ENCODE assay signal across 1 cellular context in the genomic region with DNA sequence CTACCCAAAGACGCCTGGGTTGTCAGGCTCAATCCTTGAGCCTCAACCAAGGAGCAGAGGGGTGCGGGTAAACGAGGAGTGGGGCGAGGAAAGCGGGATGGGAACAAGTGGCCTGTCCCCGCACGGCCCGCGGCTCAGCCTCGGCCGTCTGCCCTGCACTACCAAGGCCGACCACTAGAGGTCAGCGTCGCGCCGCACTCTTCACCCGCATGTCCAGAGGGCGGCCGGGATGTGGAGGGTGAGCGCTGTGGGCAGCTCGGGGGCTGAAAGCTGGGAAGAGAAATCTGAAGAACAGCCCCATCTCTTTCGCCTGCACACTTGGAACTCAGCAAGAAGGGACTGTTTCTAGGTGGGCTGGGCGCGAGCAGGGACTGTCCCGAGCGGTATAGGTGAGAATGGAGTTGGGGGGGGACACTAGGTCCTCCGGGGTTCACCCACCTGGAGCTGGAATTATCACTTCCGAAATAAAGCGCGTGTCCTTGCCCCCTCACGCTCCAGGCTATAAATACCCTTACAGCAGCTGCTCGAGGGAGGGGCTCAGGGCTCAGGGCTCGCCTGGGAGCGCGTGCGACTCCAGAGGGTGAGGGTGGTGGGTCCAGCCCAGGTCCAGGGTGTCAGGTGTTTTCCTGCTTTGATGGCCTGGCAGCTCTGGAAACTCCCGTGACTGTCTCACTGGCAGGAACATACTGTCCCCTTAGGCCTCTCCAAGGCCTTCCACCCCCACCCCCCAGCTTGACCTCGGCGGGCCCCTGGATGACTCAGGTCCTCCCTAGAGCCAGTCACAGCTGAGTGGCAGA.
TF ChIP-seq lines count a peak whose summit lies in the region.

No MANE protein-coding gene starts in this region.

TF ChIP-seq in HepG2, 621 proteins besides CTCF, POLR2A, EP300 and RAD21 (continued from another document and continues in another):
- TF ChIP-seq, protein P1, sequence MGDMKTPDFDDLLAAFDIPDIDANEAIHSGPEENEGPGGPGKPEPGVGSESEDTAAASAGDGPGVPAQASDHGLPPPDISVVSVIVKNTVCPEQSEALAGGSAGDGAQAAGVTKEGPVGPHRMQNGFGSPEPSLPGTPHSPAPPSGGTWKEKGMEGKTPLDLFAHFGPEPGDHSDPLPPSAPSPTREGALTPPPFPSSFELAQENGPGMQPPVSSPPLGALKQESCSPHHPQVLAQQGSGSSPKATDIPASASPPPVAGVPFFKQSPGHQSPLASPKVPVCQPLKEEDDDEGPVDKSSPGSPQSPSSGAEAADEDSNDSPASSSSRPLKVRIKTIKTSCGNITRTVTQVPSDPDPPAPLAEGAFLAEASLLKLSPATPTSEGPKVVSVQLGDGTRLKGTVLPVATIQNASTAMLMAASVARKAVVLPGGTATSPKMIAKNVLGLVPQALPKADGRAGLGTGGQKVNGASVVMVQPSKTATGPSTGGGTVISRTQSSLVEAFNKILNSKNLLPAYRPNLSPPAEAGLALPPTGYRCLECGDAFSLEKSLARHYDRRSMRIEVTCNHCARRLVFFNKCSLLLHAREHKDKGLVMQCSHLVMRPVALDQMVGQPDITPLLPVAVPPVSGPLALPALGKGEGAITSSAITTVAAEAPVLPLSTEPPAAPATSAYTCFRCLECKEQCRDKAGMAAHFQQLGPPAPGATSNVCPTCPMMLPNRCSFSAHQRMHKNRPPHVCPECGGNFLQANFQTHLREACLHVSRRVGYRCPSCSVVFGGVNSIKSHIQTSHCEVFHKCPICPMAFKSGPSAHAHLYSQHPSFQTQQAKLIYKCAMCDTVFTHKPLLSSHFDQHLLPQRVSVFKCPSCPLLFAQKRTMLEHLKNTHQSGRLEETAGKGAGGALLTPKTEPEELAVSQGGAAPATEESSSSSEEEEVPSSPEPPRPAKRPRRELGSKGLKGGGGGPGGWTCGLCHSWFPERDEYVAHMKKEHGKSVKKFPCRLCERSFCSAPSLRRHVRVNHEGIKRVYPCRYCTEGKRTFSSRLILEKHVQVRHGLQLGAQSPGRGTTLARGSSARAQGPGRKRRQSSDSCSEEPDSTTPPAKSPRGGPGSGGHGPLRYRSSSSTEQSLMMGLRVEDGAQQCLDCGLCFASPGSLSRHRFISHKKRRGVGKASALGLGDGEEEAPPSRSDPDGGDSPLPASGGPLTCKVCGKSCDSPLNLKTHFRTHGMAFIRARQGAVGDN (CRISPR knock-in tag; IDR thresholded peaks at IDR 0.05) = peak; percentile 63
- TF ChIP-seq ZSCAN12 (CRISPR knock-in tag; IDR thresholded peaks at IDR 0.05) (no peak), NR2F2 (IDR thresholded peaks at IDR 0.05; ENCODE audit: borderline replicate concordance, low read depth) (no peak), JUNB (CRISPR knock-in tag; IDR thresholded peaks at IDR 0.05; ENCODE audit: borderline replicate concordance) (no peak), ZNF446 (CRISPR knock-in tag; IDR thresholded peaks at IDR 0.05) (no peak), SRSF4 (IDR thresholded peaks at IDR 0.05; ENCODE audit: low read depth, low read length, poor library complexity, severe bottlenecking) (no peak), PLRG1 (conservative IDR thresholded peaks at IDR 0.05) (no peak), IRF1 (CRISPR knock-in tag; IDR thresholded peaks at IDR 0.05; ENCODE audit: low read depth) (no peak), ZNF574 (CRISPR knock-in tag; IDR thresholded peaks at IDR 0.05) (0 out of 2 replicates have a peak, but pooled peaks have one; percentile 11), BRF2 (CRISPR knock-in tag; IDR thresholded peaks at IDR 0.05) (no peak), RBM39 (IDR thresholded peaks at IDR 0.05; ENCODE audit: low read depth, low read length, poor library complexity, severe bottlenecking) (no peak), PBX3 (CRISPR knock-in tag; IDR thresholded peaks at IDR 0.05; ENCODE audit: borderline replicate concordance) (no peak), SNRNP70 (IDR thresholded peaks at IDR 0.05; ENCODE audit: low read depth, low read length) (no peak), ZBTB14 (CRISPR knock-in tag; IDR thresholded peaks at IDR 0.05) (no peak), FOXA1 (IDR thresholded peaks at IDR 0.05) (no peak), FOXA1 (CRISPR knock-in tag; IDR thresholded peaks at IDR 0.05) (no peak), PAX8 (CRISPR knock-in tag; IDR thresholded peaks at IDR 0.05; ENCODE audit: borderline replicate concordance) (no peak; the same call in 1 of the 2 replicates), ZNF331 (CRISPR knock-in tag; IDR thresholded peaks at IDR 0.05) (no peak), ZNF513 (CRISPR knock-in tag; conservative IDR thresholded peaks at IDR 0.05) (no peak), POLR2AphosphoS5 (IDR thresholded peaks at IDR 0.05; ENCODE audit: low read depth, low read length) (no peak), SRF (IDR thresholded peaks at IDR 0.05; ENCODE audit: low read depth, low read length) (no peak), KDM6A (CRISPR knock-in tag; IDR thresholded peaks at IDR 0.05; ENCODE audit: low read depth) (no peak), TFAP4 (IDR thresholded peaks at IDR 0.05; ENCODE audit: borderline replicate concordance, low read depth) (no peak), YEATS4 (CRISPR knock-in tag; IDR thresholded peaks at IDR 0.05; ENCODE audit: borderline replicate concordance) (no peak), ZNF564 (CRISPR knock-in tag; IDR thresholded peaks at IDR 0.05) (peak; percentile 71; the same call in 1 of the 2 replicates), ZNF329 (CRISPR knock-in tag; IDR thresholded peaks at IDR 0.05; ENCODE audit: low read depth) (no peak), ZNF547 (CRISPR knock-in tag; IDR thresholded peaks at IDR 0.05) (no peak), SMAD3 (CRISPR knock-in tag; IDR thresholded peaks at IDR 0.05) (no peak)
- TF ChIP-seq, protein P2, sequence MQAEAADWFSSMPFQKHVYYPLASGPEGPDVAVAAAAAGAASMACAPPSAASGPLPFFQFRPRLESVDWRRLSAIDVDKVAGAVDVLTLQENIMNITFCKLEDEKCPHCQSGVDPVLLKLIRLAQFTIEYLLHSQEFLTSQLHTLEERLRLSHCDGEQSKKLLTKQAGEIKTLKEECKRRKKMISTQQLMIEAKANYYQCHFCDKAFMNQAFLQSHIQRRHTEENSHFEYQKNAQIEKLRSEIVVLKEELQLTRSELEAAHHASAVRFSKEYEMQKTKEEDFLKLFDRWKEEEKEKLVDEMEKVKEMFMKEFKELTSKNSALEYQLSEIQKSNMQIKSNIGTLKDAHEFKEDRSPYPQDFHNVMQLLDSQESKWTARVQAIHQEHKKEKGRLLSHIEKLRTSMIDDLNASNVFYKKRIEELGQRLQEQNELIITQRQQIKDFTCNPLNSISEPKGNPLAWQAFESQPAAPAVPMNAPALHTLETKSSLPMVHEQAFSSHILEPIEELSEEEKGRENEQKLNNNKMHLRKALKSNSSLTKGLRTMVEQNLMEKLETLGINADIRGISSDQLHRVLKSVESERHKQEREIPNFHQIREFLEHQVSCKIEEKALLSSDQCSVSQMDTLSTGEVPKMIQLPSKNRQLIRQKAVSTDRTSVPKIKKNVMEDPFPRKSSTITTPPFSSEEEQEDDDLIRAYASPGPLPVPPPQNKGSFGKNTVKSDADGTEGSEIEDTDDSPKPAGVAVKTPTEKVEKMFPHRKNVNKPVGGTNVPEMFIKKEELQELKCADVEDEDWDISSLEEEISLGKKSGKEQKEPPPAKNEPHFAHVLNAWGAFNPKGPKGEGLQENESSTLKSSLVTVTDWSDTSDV (CRISPR knock-in tag; IDR thresholded peaks at IDR 0.05) = no peak
- TF ChIP-seq, protein P3, sequence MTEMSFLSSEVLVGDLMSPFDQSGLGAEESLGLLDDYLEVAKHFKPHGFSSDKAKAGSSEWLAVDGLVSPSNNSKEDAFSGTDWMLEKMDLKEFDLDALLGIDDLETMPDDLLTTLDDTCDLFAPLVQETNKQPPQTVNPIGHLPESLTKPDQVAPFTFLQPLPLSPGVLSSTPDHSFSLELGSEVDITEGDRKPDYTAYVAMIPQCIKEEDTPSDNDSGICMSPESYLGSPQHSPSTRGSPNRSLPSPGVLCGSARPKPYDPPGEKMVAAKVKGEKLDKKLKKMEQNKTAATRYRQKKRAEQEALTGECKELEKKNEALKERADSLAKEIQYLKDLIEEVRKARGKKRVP (CRISPR knock-in tag; IDR thresholded peaks at IDR 0.05) = no peak
